In genomic region chr14:22570132-22570949, GRCh38 we compare ENCODE assay signal across 1 cellular context.
TF ChIP-seq lines count a peak whose summit lies in the region.

No MANE protein-coding gene starts in this region.

TF ChIP-seq in GM12878, 131 proteins besides CTCF, POLR2A, EP300 and RAD21 (continued from another document):
- no peak for TF ChIP-seq E2F8 (IDR thresholded peaks at IDR 0.05; ENCODE audit: low read depth, partially characterized antibody)
- peak; percentile 98 for TF ChIP-seq ZNF207 (IDR thresholded peaks at IDR 0.05; ENCODE audit: borderline replicate concordance)
- no peak for TF ChIP-seq USF1 (IDR thresholded peaks at IDR 0.05; ENCODE audit: borderline replicate concordance, extremely low read length, insufficient read depth, low read depth, low read length)
- no peak for TF ChIP-seq MAX (IDR thresholded peaks at IDR 0.05; ENCODE audit: low read depth, low read length)
- peak; percentile 81 for TF ChIP-seq GABPA (IDR thresholded peaks at IDR 0.05; ENCODE audit: low read depth)
- no peak for TF ChIP-seq NFYA (IDR thresholded peaks at IDR 0.05; ENCODE audit: borderline replicate concordance, low read depth, low read length)
- TF ChIP-seq USF2 (IDR thresholded peaks at IDR 0.05; ENCODE audit: borderline replicate concordance, low read depth, low read length), result no peak
- TF ChIP-seq TCF7 (IDR thresholded peaks at IDR 0.05; ENCODE audit: borderline replicate concordance), result peak; percentile 57; the same call in 1 of the 2 replicates
- TF ChIP-seq NR2C2 (IDR thresholded peaks at IDR 0.05; ENCODE audit: borderline replicate concordance, control insufficient read depth, insufficient read length, low read depth), result no peak
- peak; percentile 78 for TF ChIP-seq NFIC (IDR thresholded peaks at IDR 0.05; ENCODE audit: low read depth, low read length)
- TF ChIP-seq TARDBP (IDR thresholded peaks at IDR 0.05; ENCODE audit: borderline replicate concordance), result peak; percentile 69; the same call in 1 of the 2 replicates
